8 cellular contexts compared by ENCODE assay signal in genomic region chr17:14303343-14304221, GRCh38. TPM values are rescaled to one million over a fixed set of nuclear protein-coding genes. Genes with fewer than 3 reads are reported as not detected.
DNase-seq lines count a peak whose midpoint lies in the region; ATAC-seq and TF ChIP-seq lines count a peak whose summit lies in the region.

No MANE protein-coding gene starts in this region.

- H2AFZ ChIP-seq in ACC112 (ENCODE audit: low read length, unreplicated experiment) = peak overlapping the region; percentile 16

- CTCF ChIA-PET in MCF 10A (lab: Yijun Ruan, JAX) = interaction anchor here (0.6 to 3.6 kb wide), 12 partner anchors 242 to 1273 kb away, joined by 3 to 50 read pairs (median 3); no protein-coding TSS in a partner anchor

- H3K36me3 ChIP-seq in ACC112 (ENCODE audit: insufficient read depth, low read length) (no peaks in the 10 kb centered on the region), MG63 (no peaks in the 10 kb centered on the region), adrenal gland (replicated peaks in 1 of 2) (no peaks in the 10 kb centered on the region)

- peaks cover 8% of the 10 kb centered on the region for H3K36me3 Mint-ChIP-seq in MCF 10A (ENCODE audit: insufficient read depth, unreplicated experiment)
- H3K36me3 Mint-ChIP-seq in mesothelial cell of epicardium = no peaks in the 10 kb centered on the region

- H3K4me1 Mint-ChIP-seq in MCF 10A (ENCODE audit: insufficient read depth, unreplicated experiment) = peaks cover 22% of the 10 kb centered on the region
- H3K4me1 Mint-ChIP-seq in mesothelial cell of epicardium = peaks cover 52% of the 10 kb centered on the region

- ATAC-seq in GM19455 (IDR thresholded peaks at IDR 0.05; ENCODE audit: unreplicated experiment) (no peak), GM21529 (IDR thresholded peaks at IDR 0.05; ENCODE audit: unreplicated experiment) (no peak)

- H3K4me1 ChIP-seq in ACC112 (ENCODE audit: control insufficient read depth, insufficient read depth, low read length, unreplicated experiment) = peaks cover 31% of the 10 kb centered on the region
- peaks cover 22% of the 10 kb centered on the region in 2 donors for H3K4me1 ChIP-seq in adrenal gland (replicated peaks in 1 of 2)

- no peaks in the 10 kb centered on the region for H3K27me3 ChIP-seq in ACC112 (ENCODE audit: insufficient read depth, low read length)
- H3K27me3 ChIP-seq in MG63 = no peaks in the 10 kb centered on the region
- peaks cover 14% of the 10 kb centered on the region for H3K27me3 ChIP-seq in adrenal gland

- 49 to 73% (median 54%) methylated on average over 31 to 56 of the region's 56 CpGs for WGBS in adrenal gland, 4 donors

- peaks cover 63% of the 10 kb centered on the region for H3K79me2 ChIP-seq in ACC112 (ENCODE audit: control insufficient read depth, insufficient read depth, low read length, unreplicated experiment)

- H3K27ac ChIP-seq in ACC112 (ENCODE audit: low read depth, low read length) (no peak overlapping the region), adrenal gland (peak overlapping the region in 1 of 5 donors; percentile 79)

- H3K4me3 Mint-ChIP-seq in MCF 10A (ENCODE audit: unreplicated experiment) = peak overlapping the region; percentile 90
- H3K4me3 Mint-ChIP-seq in mesothelial cell of epicardium = peak overlapping the region; percentile 86

- intact Hi-C loops in MCF 10A (cut with micrococcal nuclease) = loop anchor here (5.0 to 10.0 kb wide), 6 partner anchors 96 to 1271 kb away; no protein-coding TSS in a partner anchor
- intact Hi-C loops in adrenal gland (cut with DNase I) = loop anchor here (2.0 to 5.0 kb wide), 2 partner anchors 705 to 706 kb away; no protein-coding TSS in a partner anchor

- peak overlapping the region; percentile 39 for H3K27ac Mint-ChIP-seq in MCF 10A (ENCODE audit: low read depth, unreplicated experiment)
- no peak overlapping the region for H3K27ac Mint-ChIP-seq in mesothelial cell of epicardium

- DNase-seq in MG63 = no peak
- no peak for DNase-seq in MCF 10A (ENCODE audit: unreplicated experiment)
- no peak for DNase-seq in mesothelial cell of epicardium (ENCODE audit: low spot score in 2 of 2, unreplicated experiment in 2 of 2)
- no peak for DNase-seq in adrenal gland
- no peak for DNase-seq in mesenteric fat pad (ENCODE audit: low spot score)

- H3K9me3 Mint-ChIP-seq in MCF 10A (ENCODE audit: unreplicated experiment) (no peaks in the 10 kb centered on the region), mesothelial cell of epicardium (no peaks in the 10 kb centered on the region)

- BruUV-seq in MCF 10A (replicated peaks; lab: Mats Ljungman, UMichigan) = no TSS peak

- no peak for TF ChIP-seq CTCF in MCF 10A (IDR thresholded peaks at IDR 0.05; ENCODE audit: unreplicated experiment)
- no peak for TF ChIP-seq CTCF in mesothelial cell of epicardium (IDR thresholded peaks at IDR 0.05; ENCODE audit: unreplicated experiment)
- no peak for TF ChIP-seq CTCF in adrenal gland (IDR thresholded peaks at IDR 0.05)

- H3K27me3 Mint-ChIP-seq in MCF 10A (ENCODE audit: insufficient read depth, unreplicated experiment) (no peaks in the 10 kb centered on the region), mesothelial cell of epicardium (ENCODE audit: low read depth) (peaks cover 76% of the 10 kb centered on the region)

- TF ChIP-seq POLR2A in adrenal gland (IDR thresholded peaks at IDR 0.05) = no peak

- H3K9me3 ChIP-seq in MG63 (no peaks in the 10 kb centered on the region), adrenal gland (replicated peaks in 1 of 3) (no peaks in the 10 kb centered on the region)

- peak overlapping the region; percentile 93 for H3K4me3 ChIP-seq in ACC112 (ENCODE audit: low read depth, low read length)
- peak overlapping the region; percentile 9; the same call in 1 of the 2 replicates for H3K4me3 ChIP-seq in MG63
- peak overlapping the region in 1 of 4 donors; percentile 64 for H3K4me3 ChIP-seq in adrenal gland

- POLR2A ChIA-PET in MCF 10A (lab: Yijun Ruan, JAX) = interaction anchor here (0.7 to 3.8 kb wide), 5 partner anchors 242 to 868 kb away, joined by 3 to 57 read pairs (median 4); no protein-coding TSS in a partner anchor

RNA-seq across cellular contexts. Expression of gene HS3ST3B1, which starts 2.7 kb away (rescaled TPM):
- 0.27 and 0.49 TPM in 2 replicates for total RNA-seq in MG63 (2014; rRNA removed; shearing (Covaris generic); ENCODE audit: low replicate concordance)
- total RNA-seq in MCF 10A (2022) (3.4 and 3.8 TPM in 2 replicates), mesothelial cell of epicardium (8.7 to 9.8 TPM (median 8.7 TPM) in 3 replicates), adrenal gland (1 to 10 TPM; 2.5 to 8.5 (median 4.1) TPM), mesenteric fat pad (3.6 TPM)
- polyA plus RNA-seq in adrenal gland = under 1 TPM; 0.47 to 0.64 (median 0.56) TPM
